Comparison of ENCODE assay signal across 1 cellular context in the genomic region with DNA sequence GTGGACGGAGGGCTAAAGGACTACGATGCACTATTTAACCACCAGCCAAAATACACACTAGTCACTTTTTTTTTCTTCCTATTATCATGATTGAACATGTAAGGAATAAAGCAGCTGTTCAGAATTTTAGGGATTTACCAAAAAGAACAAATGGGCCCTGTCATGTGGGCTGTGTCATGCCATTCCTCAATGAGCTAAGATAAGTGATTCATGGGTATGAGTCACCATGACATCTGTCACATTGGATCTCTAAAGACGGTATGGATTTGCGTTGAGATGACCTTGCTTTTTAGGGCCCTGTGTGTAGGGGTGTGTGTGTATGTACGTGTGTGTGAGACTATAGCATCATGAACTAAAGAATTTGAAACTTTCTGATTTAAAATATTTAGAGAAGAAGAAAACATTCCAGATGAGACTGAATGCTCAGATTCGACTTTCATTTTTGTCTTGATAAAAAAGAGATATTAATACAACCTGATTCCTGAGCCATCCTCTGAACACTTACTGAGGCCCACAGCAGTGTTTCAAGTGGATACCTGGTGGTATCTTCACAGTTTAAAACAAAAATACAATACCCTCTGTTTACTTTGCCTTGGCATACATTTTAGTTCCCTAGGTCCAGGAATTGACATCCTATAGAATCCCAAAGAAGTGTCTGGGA.
TF ChIP-seq lines count a peak whose summit lies in the region.

No MANE protein-coding gene starts in this region.

TF ChIP-seq in endothelial cell of umbilical vein, 7 proteins besides CTCF, POLR2A, EP300 and RAD21:
- peak; percentile 38 for TF ChIP-seq JUN (IDR thresholded peaks at IDR 0.05; ENCODE audit: borderline replicate concordance, insufficient read depth, insufficient read length, low read depth)
- no peak for TF ChIP-seq POLR2AphosphoS5 (IDR thresholded peaks at IDR 0.05; ENCODE audit: insufficient read depth, low read depth, low read length)
